ENCODE assay signal across 8 cellular contexts in genomic region chr10:79445708-79446450, GRCh38. TPM values are rescaled to one million over a fixed set of nuclear protein-coding genes. Genes with fewer than 3 reads are reported as not detected.
A peak's percentile ranks its signal among the peaks of the same experiment; 100 is the strongest.
DNase-seq lines count a peak whose midpoint lies in the region; ATAC-seq and TF ChIP-seq lines count a peak whose summit lies in the region.

No MANE protein-coding gene starts in this region.

- H3K27ac Mint-ChIP-seq in activated naive CD4-positive, alpha-beta T cell treated with anti-CD3 and anti-CD28 coated beads, Interleukin-2, amount 50 U/mL, for 72 hours = no peak overlapping the region

- peak overlapping the region; percentile 31; the same call in 1 of the 2 replicates for H3K9ac ChIP-seq in SK-N-SH

- no peaks in the 10 kb centered on the region for H3K27me3 ChIP-seq in SK-N-SH (ENCODE audit: insufficient read depth)

- no peaks in the 10 kb centered on the region for H3K9me2 ChIP-seq in SK-N-SH

- peak; percentile 93 for ATAC-seq in HG02571 (IDR thresholded peaks at IDR 0.05; ENCODE audit: unreplicated experiment)
- peak; percentile 95 to 96 for ATAC-seq in activated naive CD4-positive, alpha-beta T cell treated with anti-CD3 and anti-CD28 coated beads, Interleukin-2, amount 50 U/mL, for 72 hours

- H3K9me3 ChIP-seq in SK-N-SH = no peaks in the 10 kb centered on the region

- H4K20me1 ChIP-seq in SK-N-SH (ENCODE audit: insufficient read depth) = peaks cover 31% of the 10 kb centered on the region

- peak overlapping the region; percentile 78 to 80 for H3K27ac ChIP-seq in SK-N-SH (ENCODE audit: low read depth in 2 of 2, low read length in 1 of 2)

- 2% methylated on average over 36 of the region's 48 CpGs for WGBS in SK-N-SH (ENCODE audit: low lambda C conversion rate)

- no peak for TF ChIP-seq EP300 in SK-N-SH (IDR thresholded peaks at IDR 0.05; ENCODE audit: borderline replicate concordance in 1 of 2, low read depth in 1 of 2, low read length in 1 of 2)

- peak; percentile 72 for DNase-seq in GF-D8 (lab: John Stamatoyannopoulos, UW)
- DNase-seq in NB4 (ENCODE audit: low read depth) = peak; percentile 99
- DNase-seq in SK-N-SH = peak; percentile 96
- peak; percentile 90 to 91 for DNase-seq in activated naive CD4-positive, alpha-beta T cell treated with anti-CD3 and anti-CD28 coated beads, Interleukin-2, amount 50 U/mL, for 72 hours (ENCODE audit: low spot score in 2 of 2)
- peak; percentile 56 for DNase-seq in glomerular endothelial cell (ENCODE audit: extremely low read depth, low read depth, low spot score)
- peak; percentile 60 to 100 (median 97) for DNase-seq in nucleus accumbens (lab: John Stamatoyannopoulos, UW)
- DNase-seq in superior temporal gyrus (ENCODE audit: extremely low spot score) = peak; percentile 96

- H3K9me3 Mint-ChIP-seq in activated naive CD4-positive, alpha-beta T cell treated with anti-CD3 and anti-CD28 coated beads, Interleukin-2, amount 50 U/mL, for 72 hours = no peaks in the 10 kb centered on the region

- H3K4me2 ChIP-seq in SK-N-SH = peak overlapping the region; percentile 80

- H3K36me3 Mint-ChIP-seq in activated naive CD4-positive, alpha-beta T cell treated with anti-CD3 and anti-CD28 coated beads, Interleukin-2, amount 50 U/mL, for 72 hours = no peaks in the 10 kb centered on the region

- POLR2A ChIA-PET in SK-N-SH (lab: Yijun Ruan, JAX) = interaction anchor here (0.7 to 1.7 kb wide), 5 partner anchors 21 to 242 kb away, joined by 3 to 6 read pairs (median 5); no protein-coding TSS in a partner anchor

- H3K4me1 ChIP-seq in SK-N-SH (ENCODE audit: control insufficient read depth in 1 of 2, insufficient read depth in 2 of 2, low read depth in 1 of 2, low read length in 1 of 2) = peaks cover 10 to 34% of the 10 kb centered on the region in 2 experiments; a peak in 2 of 4 replicates

- H3K79me2 ChIP-seq in SK-N-SH (ENCODE audit: insufficient read depth) = peaks cover 40% of the 10 kb centered on the region

- TF ChIP-seq CTCF in NB4 (IDR thresholded peaks at IDR 0.05; ENCODE audit: low read depth, low read length) = no peak
- no peak for TF ChIP-seq CTCF in SK-N-SH (IDR thresholded peaks at IDR 0.05)

- CTCF ChIA-PET in SK-N-SH (lab: Yijun Ruan, JAX) = interaction anchor here (1.3 to 1.8 kb wide), 2 partner anchors 21 to 72 kb away, joined by 3 to 7 read pairs; no protein-coding TSS in a partner anchor

- H3F3A ChIP-seq in SK-N-SH (replicated peaks; ENCODE audit: insufficient read depth) = peaks cover 15% of the 10 kb centered on the region

- no peak for TF ChIP-seq RAD21 in SK-N-SH (IDR thresholded peaks at IDR 0.05; ENCODE audit: low read length)

- peak overlapping the region; percentile 54 for H2AFZ ChIP-seq in SK-N-SH (ENCODE audit: low read depth)

- no peak for TF ChIP-seq POLR2A in NB4 (IDR thresholded peaks at IDR 0.05; ENCODE audit: extremely low read depth, insufficient read length)

- H3K4me3 ChIP-seq in NB4 (ENCODE audit: low read depth, low read length) (peak overlapping the region; percentile 39), SK-N-SH (ENCODE audit: low read depth in 2 of 2, low read length in 1 of 2) (peak overlapping the region; percentile 57 to 72)

- no peaks in the 10 kb centered on the region for H3K36me3 ChIP-seq in SK-N-SH (replicated peaks in 1 of 2; ENCODE audit: control insufficient read depth in 1 of 2, insufficient read depth in 2 of 2, low read length in 1 of 2)

TF ChIP-seq in SK-N-SH, 30 proteins besides CTCF, POLR2A, EP300 and RAD21:
- TF ChIP-seq FOSL2 (IDR thresholded peaks at IDR 0.05; ENCODE audit: borderline replicate concordance, low read depth) = no peak
- TF ChIP-seq JUND (IDR thresholded peaks at IDR 0.05) = no peak
- no peak for TF ChIP-seq FOXM1 (IDR thresholded peaks at IDR 0.05; ENCODE audit: low read depth)
- no peak for TF ChIP-seq ELF1 (IDR thresholded peaks at IDR 0.05)
- 0 out of 2 replicates have a peak, but pooled peaks have one; percentile 33 for TF ChIP-seq MXI1 (IDR thresholded peaks at IDR 0.05; ENCODE audit: low read depth, low read length)
- no peak for TF ChIP-seq EZH2phosphoT487 (IDR thresholded peaks at IDR 0.05; ENCODE audit: borderline replicate concordance, low read depth)
- no peak for TF ChIP-seq ZBTB33 (IDR thresholded peaks at IDR 0.05; ENCODE audit: borderline replicate concordance, low read depth)
- peak; percentile 37; the same call in 1 of the 2 replicates for TF ChIP-seq RCOR1 (IDR thresholded peaks at IDR 0.05; ENCODE audit: low read length)
- TF ChIP-seq TAF1 (IDR thresholded peaks at IDR 0.05; ENCODE audit: borderline replicate concordance, low read depth, low read length) = 0 out of 2 replicates have a peak, but pooled peaks have one; percentile 44
- TF ChIP-seq USF2 (IDR thresholded peaks at IDR 0.05; ENCODE audit: borderline replicate concordance, low read depth, low read length) = no peak
- TF ChIP-seq CHD2 (IDR thresholded peaks at IDR 0.05; ENCODE audit: low read length, partially characterized antibody) = no peak
- no peak for TF ChIP-seq NRF1 (IDR thresholded peaks at IDR 0.05; ENCODE audit: low read depth, low read length)
- TF ChIP-seq MAX (IDR thresholded peaks at IDR 0.05; ENCODE audit: low read depth) = no peak
- TF ChIP-seq RFX5 (IDR thresholded peaks at IDR 0.05; ENCODE audit: low read length) = no peak
- no peak for TF ChIP-seq TEAD4 (IDR thresholded peaks at IDR 0.05; ENCODE audit: borderline replicate concordance, insufficient read depth)
- peak; percentile 40; the same call in 1 of the 2 replicates for TF ChIP-seq TCF12 (IDR thresholded peaks at IDR 0.05)
- TF ChIP-seq POLR2AphosphoS5 (IDR thresholded peaks at IDR 0.05; ENCODE audit: low read depth, low read length) = peak; percentile 69
- no peak for TF ChIP-seq IRF3 (IDR thresholded peaks at IDR 0.05; ENCODE audit: low read depth, low read length)
TF ChIP-seq in SK-N-SH: peak in this region for 5.

RNA-seq across cellular contexts. Expression of gene ZCCHC24, which starts 0.5 kb away (rescaled TPM):
- polyA plus RNA-seq in SK-N-SH (2012; rRNA removed) = 15.8 and 16.2 TPM in 2 replicates
- 10.3 and 13.2 TPM in 2 replicates for polyA plus RNA-seq in SK-N-SH (2012; cell fraction: cytosol; rRNA removed)
- polyA plus RNA-seq in SK-N-SH (2012; cell fraction: nucleus; rRNA removed) = 12.8 and 15.3 TPM in 2 replicates
- total RNA-seq in activated naive CD4-positive, alpha-beta T cell treated with anti-CD3 and anti-CD28 coated beads, Interleukin-2, amount 50 U/mL, for 72 hours = under 1 TPM; 0.43 to 0.74 TPM
- total RNA-seq in glomerular endothelial cell = 9.4 and 15.8 TPM in 2 replicates

Comparison
In these comparisons a context has a peak if more than half of its experiments do, and no peak if none do; other contexts are left out.
1. Peak in every context shown above with its lines: DNase-seq, ATAC-seq, H3K4me3 ChIP-seq and H3K27ac ChIP-seq.